Comparison of ENCODE assay signal across 31 cellular contexts in the genomic region with DNA sequence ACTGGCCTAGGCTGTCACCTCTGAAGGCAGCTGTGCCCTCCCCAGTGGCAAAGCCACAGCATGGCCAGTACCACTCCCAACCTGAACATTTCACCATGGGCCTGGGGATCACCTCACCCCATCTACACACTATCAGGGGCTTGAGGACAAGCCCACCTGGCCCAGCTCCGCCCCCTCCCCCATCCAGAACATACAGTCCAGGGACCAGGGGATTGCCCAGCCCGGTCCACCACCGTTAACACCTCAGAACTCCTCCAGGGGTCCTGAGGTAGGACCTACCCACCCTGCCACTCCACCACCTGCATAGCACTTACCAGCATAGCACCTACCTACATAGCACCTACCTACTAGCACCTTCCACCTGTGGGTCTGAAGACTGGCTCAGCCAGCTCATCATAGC.
"Had no signal": no experiment of that assay in that cellular context is flagged by ENCODE, and none has a peak within 500 bp of the region (broad histone marks: within the 10 kb centered on the region; RNA-seq: fewer than 3 reads in every experiment).

No MANE protein-coding gene starts in this region.

- H3K36me3 ChIP-seq: neutrophil, pancreas, right lobe of liver, sigmoid colon, suprapubic skin, tibial artery, transverse colon, vagina had no signal

- DNase-seq: naive B cell; naive thymus-derived CD8-positive, alpha-beta T cell; nephron progenitor cell; nucleus accumbens; psoas muscle; right lobe of liver; sigmoid colon; small intestine; stimulated activated CD4-positive, alpha-beta T cell treated with anti-CD3 and anti-CD28 coated beads, Interleukin-12 subunit alpha, Interleukin-12 subunit beta, amount 100 ng/mL, for 4 hours; stimulated activated CD4-positive, alpha-beta T cell treated with anti-CD3 and anti-CD28 coated beads, Interleukin-1b, Interleukin-23, amount 100 ng/mL, for 48 hours; stimulated activated CD4-positive, alpha-beta T cell treated with anti-CD3 and anti-CD28 coated beads, Interleukin-4, amount 100 ng/mL, for 1 hour; stimulated activated CD4-positive, alpha-beta T cell treated with anti-CD3 and anti-CD28 coated beads, Interleukin-4, amount 100 ng/mL, for 4 hours; stimulated activated CD8-positive, alpha-beta memory T cell treated with anti-CD3 and anti-CD28 coated beads, Interleukin-4, amount 100 ng/mL, for 48 hours; stimulated activated naive CD4-positive, alpha-beta T cell; stimulated activated naive CD8-positive, alpha-beta T cell treated with anti-CD3 and anti-CD28 coated beads, Interleukin-15, amount 100 ng/mL, for 72 hours; stimulated activated naive CD8-positive, alpha-beta T cell treated with anti-CD3 and anti-CD28 coated beads, Interleukin-15, Interleukin-2, amounts not matched to agents 100 U/mL and 50 U/mL, for 24 hours; substantia nigra; testis; tibial artery; transverse colon had no signal

- H3K27me3 ChIP-seq: neutrophil, pancreas, right lobe of liver, sigmoid colon, suprapubic skin, testis, tibial artery, transverse colon, vagina had no signal

- H3K27ac ChIP-seq: neutrophil, pancreas, psoas muscle, right lobe of liver, sigmoid colon, suprapubic skin, testis, tibial artery, transverse colon, vagina had no signal

- H3K4me3 Mint-ChIP-seq: naive B cell; naive thymus-derived CD8-positive, alpha-beta T cell; natural killer cell treated with Interleukin-12 subunit alpha and Interleukin-12 subunit beta and Interleukin-15 and Interleukin-18, amount 100 ng/mL, for 72 hours; nephron progenitor cell; neural crest cell; stimulated activated memory B cell treated with anti-CD40 and anti-IgM and Interleukin-4, amounts not matched to agents 10 μg/mL and 1 μg/mL and 100 μg/mL, for 72 hours; stimulated activated naive CD8-positive, alpha-beta T cell treated with anti-CD3 and anti-CD28 coated beads, Interleukin-15, amount 100 ng/mL, for 72 hours; type B pancreatic cell had no signal

- H3K9me3 ChIP-seq: neutrophil, psoas muscle, right lobe of liver, suprapubic skin, testis, transverse colon, vagina had no signal

- H3K36me3 Mint-ChIP-seq: naive B cell; natural killer cell treated with Interleukin-12 subunit alpha and Interleukin-12 subunit beta and Interleukin-15 and Interleukin-18, amount 100 ng/mL, for 72 hours; stimulated activated memory B cell treated with anti-CD40 and anti-IgM and Interleukin-4, amounts not matched to agents 10 μg/mL and 1 μg/mL and 100 μg/mL, for 72 hours; type B pancreatic cell had no signal

- H3K27me3 Mint-ChIP-seq: naive B cell; progenitor cell of endocrine pancreas; stimulated activated memory B cell treated with anti-CD40 and anti-IgM and Interleukin-4, amounts not matched to agents 10 μg/mL and 1 μg/mL and 100 μg/mL, for 72 hours; stimulated activated naive CD8-positive, alpha-beta T cell treated with anti-CD3 and anti-CD28 coated beads, Interleukin-15, amount 100 ng/mL, for 72 hours; type B pancreatic cell had no signal

- H3K4me1 Mint-ChIP-seq: naive B cell; nephron progenitor cell; neural crest cell; stimulated activated memory B cell treated with anti-CD40 and anti-IgM and Interleukin-4, amounts not matched to agents 10 μg/mL and 1 μg/mL and 100 μg/mL, for 72 hours; stimulated activated naive CD8-positive, alpha-beta T cell treated with anti-CD3 and anti-CD28 coated beads, Interleukin-15, amount 100 ng/mL, for 72 hours had no signal

- H3K4me1 ChIP-seq: pancreas, psoas muscle, right lobe of liver, sigmoid colon, suprapubic skin, testis, tibial artery, transverse colon, vagina had no signal

- H3K27ac Mint-ChIP-seq: naive B cell; natural killer cell treated with Interleukin-12 subunit alpha and Interleukin-12 subunit beta and Interleukin-15 and Interleukin-18, amount 100 ng/mL, for 72 hours; nephron progenitor cell; progenitor cell of endocrine pancreas; stimulated activated memory B cell treated with anti-CD40 and anti-IgM and Interleukin-4, amounts not matched to agents 10 μg/mL and 1 μg/mL and 100 μg/mL, for 72 hours; stimulated activated naive CD8-positive, alpha-beta T cell treated with anti-CD3 and anti-CD28 coated beads, Interleukin-15, amount 100 ng/mL, for 72 hours; type B pancreatic cell had no signal

- ATAC-seq: naive thymus-derived CD8-positive, alpha-beta T cell; natural killer cell treated with Interleukin-12 subunit alpha and Interleukin-12 subunit beta and Interleukin-15 and Interleukin-18, amount 100 ng/mL, for 72 hours; pancreas; psoas muscle; right cardiac atrium; stimulated activated memory B cell treated with anti-CD40 and anti-IgM and Interleukin-4, amounts not matched to agents 10 μg/mL and 1 μg/mL and 100 μg/mL, for 72 hours; stimulated activated naive CD8-positive, alpha-beta T cell treated with anti-CD3 and anti-CD28 coated beads, Interleukin-15, amount 100 ng/mL, for 72 hours; stimulated activated naive CD8-positive, alpha-beta T cell treated with anti-CD3 and anti-CD28 coated beads, Interleukin-15, Interleukin-2, amounts not matched to agents 100 U/mL and 50 U/mL, for 24 hours had no signal

- FAIRE-seq: pancreas, small intestine, urothelium cell line had no signal

- H3K4me3 ChIP-seq: pancreas, psoas muscle, right lobe of liver, sigmoid colon, suprapubic skin, testis, tibial artery, transverse colon, vagina had no signal
